ENCODE assay signal across 8 cellular contexts in the genomic region with DNA sequence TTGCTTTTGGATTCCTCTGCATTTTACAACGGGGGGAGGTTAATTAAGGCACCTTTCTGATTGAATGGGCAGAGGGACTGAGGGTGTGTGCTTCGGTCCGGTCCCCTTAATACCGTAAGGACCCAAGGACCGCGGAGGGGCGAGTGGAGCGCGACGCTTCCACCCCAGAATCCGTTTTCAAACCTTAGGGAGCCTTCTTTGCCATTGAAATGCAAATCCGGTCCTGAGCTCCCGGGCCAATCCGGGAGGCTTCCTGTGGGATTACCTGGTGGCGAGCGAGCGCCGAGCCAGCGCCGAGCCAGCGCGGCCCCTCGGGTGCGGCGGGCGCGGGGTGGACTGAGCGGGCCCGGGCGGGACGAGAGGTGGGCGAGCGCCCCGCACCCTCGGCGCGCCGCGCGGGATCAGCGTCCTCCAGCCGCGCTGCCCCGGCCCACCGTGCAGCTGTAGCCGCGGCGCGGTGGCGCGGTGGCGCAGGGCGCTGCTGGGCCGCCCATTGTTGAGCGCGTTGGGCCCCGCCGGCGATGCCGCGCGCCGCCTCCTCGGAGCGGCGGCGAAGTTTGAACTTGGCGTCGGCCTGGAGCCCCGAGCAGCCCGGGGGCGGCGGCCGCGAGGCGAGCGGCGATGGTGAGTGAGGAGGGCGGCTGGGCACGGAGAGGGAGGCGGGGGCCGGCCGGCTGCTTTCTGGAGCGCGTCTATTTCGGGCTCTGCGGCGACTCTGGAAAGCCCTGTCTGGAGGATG.
A peak's percentile ranks its signal among the peaks of the same experiment; 100 is the strongest.
DNase-seq lines count a peak whose midpoint lies in the region; ATAC-seq and TF ChIP-seq lines count a peak whose summit lies in the region.

No MANE protein-coding gene starts in this region.

- H3K4me3 Mint-ChIP-seq in WTC11, result peak overlapping the region; percentile 95

- H3K4me1 ChIP-seq in ACC112 (ENCODE audit: control insufficient read depth, insufficient read depth, low read length, unreplicated experiment) (peaks cover 4% of the 10 kb centered on the region), transverse colon (peaks cover 0 to 54% (median 27%) of the 10 kb centered on the region in 4 donors)

- peak; percentile 51 for ATAC-seq in GM18511 (IDR thresholded peaks at IDR 0.05; ENCODE audit: unreplicated experiment)
- ATAC-seq in WTC11, result peak; percentile 92
- no peak for ATAC-seq in HG03097 (IDR thresholded peaks at IDR 0.05; ENCODE audit: low FRiP score, unreplicated experiment)

- H3K27me3 ChIP-seq in ACC112 (ENCODE audit: insufficient read depth, low read length) (peaks cover 19% of the 10 kb centered on the region; the same call in 1 of the 2 replicates), transverse colon (peaks cover 11% of the 10 kb centered on the region)

- in situ Hi-C loops in transverse colon (cut with MboI; ENCODE audit: low pct_ligation_motif_present in 1 of 4, low pct_unique_long_range_greater_than_20kb in 1 of 4, low sequenced_read_pairs in 3 of 4), result no loop called here

- no peaks in the 10 kb centered on the region for H3K9me3 Mint-ChIP-seq in WTC11

- DNase-seq in HK-2 (ENCODE audit: unreplicated experiment) (peak; percentile 57), WTC11 (ENCODE audit: low spot score) (peak; percentile 81), epithelial cell of prostate (ENCODE audit: low read depth, low spot score) (no peak), myocyte (ENCODE audit: low read depth) (peak; percentile 67), transverse colon (peak; percentile 52)

- no peaks in the 10 kb centered on the region for H3K9me3 ChIP-seq in transverse colon

- H3K36me3 Mint-ChIP-seq in WTC11, result peaks cover 9% of the 10 kb centered on the region

- H3K4me3 ChIP-seq in ACC112 (ENCODE audit: low read depth, low read length) (peak overlapping the region; percentile 74), transverse colon (peak overlapping the region; percentile 54 to 90 (median 74))

- peak overlapping the region; percentile 95 for H3K27ac Mint-ChIP-seq in WTC11

- H3K36me3 ChIP-seq in ACC112 (ENCODE audit: insufficient read depth, low read length) (no peaks in the 10 kb centered on the region), transverse colon (no peaks in the 10 kb centered on the region)

- peak overlapping the region; percentile 49 for H2AFZ ChIP-seq in ACC112 (ENCODE audit: low read length, unreplicated experiment)

- POLR2A ChIA-PET in WTC11 (lab: Charles Lee), result interaction anchor here (0.5 to 1.8 kb wide), 12 partner anchors 8 to 504 kb away, joined by 3 to 11 read pairs (median 4); a partner anchor contains a TSS

- CTCF ChIA-PET in WTC11 (lab: Charles Lee), result interaction anchor here (0.8 to 1.6 kb wide), 5 partner anchors 10 to 185 kb away, joined by 3 to 7 read pairs (median 3); no protein-coding TSS in a partner anchor

- H3K4me1 Mint-ChIP-seq in WTC11, result peaks cover 51% of the 10 kb centered on the region

- H3K27me3 Mint-ChIP-seq in WTC11 (ENCODE audit: low read depth), result no peaks in the 10 kb centered on the region

- 0 to 7% methylated on average over 1 to 37 of the region's 88 CpGs for WGBS in transverse colon (ENCODE audit: low coverage in 1 of 2), 2 donors

- intact Hi-C loops in transverse colon (cut with DNase I; ENCODE audit: low total_unique reads), result no loop called here

- no peak for TF ChIP-seq CTCF in WTC11 (IDR thresholded peaks at IDR 0.05)
- TF ChIP-seq CTCF in transverse colon (IDR thresholded peaks at IDR 0.05), result no peak

- TF ChIP-seq POLR2A in transverse colon (IDR thresholded peaks at IDR 0.05), result peak; percentile 19

- no peak for TF ChIP-seq EP300 in transverse colon (IDR thresholded peaks at IDR 0.05; ENCODE audit: low read depth)

- no peaks in the 10 kb centered on the region for H3K79me2 ChIP-seq in ACC112 (ENCODE audit: control insufficient read depth, insufficient read depth, low read length, unreplicated experiment)

- no peak overlapping the region for H3K27ac ChIP-seq in ACC112 (ENCODE audit: low read depth, low read length)
- peak overlapping the region; percentile 61 for H3K27ac ChIP-seq in epithelial cell of prostate
- peak overlapping the region; percentile 82 to 96 (median 94) for H3K27ac ChIP-seq in transverse colon

TF ChIP-seq in WTC11, 78 proteins besides CTCF, POLR2A, EP300 and RAD21 (continues in another document):
- TF ChIP-seq, protein P1, sequence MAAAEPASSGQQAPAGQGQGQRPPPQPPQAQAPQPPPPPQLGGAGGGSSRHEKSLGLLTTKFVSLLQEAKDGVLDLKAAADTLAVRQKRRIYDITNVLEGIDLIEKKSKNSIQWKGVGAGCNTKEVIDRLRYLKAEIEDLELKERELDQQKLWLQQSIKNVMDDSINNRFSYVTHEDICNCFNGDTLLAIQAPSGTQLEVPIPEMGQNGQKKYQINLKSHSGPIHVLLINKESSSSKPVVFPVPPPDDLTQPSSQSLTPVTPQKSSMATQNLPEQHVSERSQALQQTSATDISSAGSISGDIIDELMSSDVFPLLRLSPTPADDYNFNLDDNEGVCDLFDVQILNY (CRISPR knock-in tag; IDR thresholded peaks at IDR 0.05), result no peak
- TF ChIP-seq, protein P2, sequence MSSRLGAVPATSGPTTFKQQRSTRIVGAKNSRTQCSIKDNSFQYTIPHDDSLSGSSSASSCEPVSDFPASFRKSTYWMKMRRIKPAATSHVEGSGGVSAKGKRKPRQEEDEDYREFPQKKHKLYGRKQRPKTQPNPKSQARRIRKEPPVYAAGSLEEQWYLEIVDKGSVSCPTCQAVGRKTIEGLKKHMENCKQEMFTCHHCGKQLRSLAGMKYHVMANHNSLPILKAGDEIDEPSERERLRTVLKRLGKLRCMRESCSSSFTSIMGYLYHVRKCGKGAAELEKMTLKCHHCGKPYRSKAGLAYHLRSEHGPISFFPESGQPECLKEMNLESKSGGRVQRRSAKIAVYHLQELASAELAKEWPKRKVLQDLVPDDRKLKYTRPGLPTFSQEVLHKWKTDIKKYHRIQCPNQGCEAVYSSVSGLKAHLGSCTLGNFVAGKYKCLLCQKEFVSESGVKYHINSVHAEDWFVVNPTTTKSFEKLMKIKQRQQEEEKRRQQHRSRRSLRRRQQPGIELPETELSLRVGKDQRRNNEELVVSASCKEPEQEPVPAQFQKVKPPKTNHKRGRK (CRISPR knock-in tag; IDR thresholded peaks at IDR 0.05; ENCODE audit: borderline replicate concordance), result no peak
- TF ChIP-seq, protein P3, sequence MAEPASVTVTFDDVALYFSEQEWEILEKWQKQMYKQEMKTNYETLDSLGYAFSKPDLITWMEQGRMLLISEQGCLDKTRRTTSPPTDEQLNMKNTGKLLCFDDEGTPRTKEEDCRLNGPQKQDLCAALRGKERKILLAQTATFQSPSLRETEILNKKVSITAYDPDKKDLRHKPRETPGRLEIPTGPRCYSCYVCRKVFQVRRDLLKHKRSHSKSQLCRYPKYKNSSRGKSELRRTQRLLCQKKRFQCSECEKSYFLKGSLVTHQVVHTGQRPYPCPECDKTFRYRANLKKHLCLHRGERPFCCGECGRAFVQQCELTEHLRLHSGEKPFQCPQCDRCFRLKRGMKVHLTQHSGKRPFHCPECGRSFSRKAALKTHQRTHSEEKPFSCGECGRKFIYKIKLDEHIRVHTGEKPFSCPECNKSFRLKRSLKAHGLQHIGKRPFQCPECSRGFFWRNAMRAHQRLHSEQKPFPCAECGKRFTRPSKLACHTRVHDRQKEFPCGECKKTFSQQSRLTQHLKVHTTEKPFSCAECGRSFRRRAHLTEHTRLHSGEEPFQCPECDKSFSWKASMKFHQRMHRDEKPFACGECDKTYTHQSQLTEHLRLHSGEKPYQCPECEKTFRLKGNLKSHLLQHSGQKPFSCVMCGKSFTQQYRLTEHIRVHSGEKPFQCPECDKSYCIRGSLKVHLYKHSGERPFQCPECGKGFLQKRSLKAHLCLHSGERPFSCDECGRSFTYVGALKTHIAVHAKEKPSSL (CRISPR knock-in tag; conservative IDR thresholded peaks at IDR 0.05), result no peak
- TF ChIP-seq GTF2I (CRISPR knock-in tag; conservative IDR thresholded peaks at IDR 0.05) (no peak), GRHL2 (CRISPR knock-in tag; IDR thresholded peaks at IDR 0.05; ENCODE audit: insufficient replicate concordance, severe bottlenecking) (no peak)
- TF ChIP-seq, protein P4, sequence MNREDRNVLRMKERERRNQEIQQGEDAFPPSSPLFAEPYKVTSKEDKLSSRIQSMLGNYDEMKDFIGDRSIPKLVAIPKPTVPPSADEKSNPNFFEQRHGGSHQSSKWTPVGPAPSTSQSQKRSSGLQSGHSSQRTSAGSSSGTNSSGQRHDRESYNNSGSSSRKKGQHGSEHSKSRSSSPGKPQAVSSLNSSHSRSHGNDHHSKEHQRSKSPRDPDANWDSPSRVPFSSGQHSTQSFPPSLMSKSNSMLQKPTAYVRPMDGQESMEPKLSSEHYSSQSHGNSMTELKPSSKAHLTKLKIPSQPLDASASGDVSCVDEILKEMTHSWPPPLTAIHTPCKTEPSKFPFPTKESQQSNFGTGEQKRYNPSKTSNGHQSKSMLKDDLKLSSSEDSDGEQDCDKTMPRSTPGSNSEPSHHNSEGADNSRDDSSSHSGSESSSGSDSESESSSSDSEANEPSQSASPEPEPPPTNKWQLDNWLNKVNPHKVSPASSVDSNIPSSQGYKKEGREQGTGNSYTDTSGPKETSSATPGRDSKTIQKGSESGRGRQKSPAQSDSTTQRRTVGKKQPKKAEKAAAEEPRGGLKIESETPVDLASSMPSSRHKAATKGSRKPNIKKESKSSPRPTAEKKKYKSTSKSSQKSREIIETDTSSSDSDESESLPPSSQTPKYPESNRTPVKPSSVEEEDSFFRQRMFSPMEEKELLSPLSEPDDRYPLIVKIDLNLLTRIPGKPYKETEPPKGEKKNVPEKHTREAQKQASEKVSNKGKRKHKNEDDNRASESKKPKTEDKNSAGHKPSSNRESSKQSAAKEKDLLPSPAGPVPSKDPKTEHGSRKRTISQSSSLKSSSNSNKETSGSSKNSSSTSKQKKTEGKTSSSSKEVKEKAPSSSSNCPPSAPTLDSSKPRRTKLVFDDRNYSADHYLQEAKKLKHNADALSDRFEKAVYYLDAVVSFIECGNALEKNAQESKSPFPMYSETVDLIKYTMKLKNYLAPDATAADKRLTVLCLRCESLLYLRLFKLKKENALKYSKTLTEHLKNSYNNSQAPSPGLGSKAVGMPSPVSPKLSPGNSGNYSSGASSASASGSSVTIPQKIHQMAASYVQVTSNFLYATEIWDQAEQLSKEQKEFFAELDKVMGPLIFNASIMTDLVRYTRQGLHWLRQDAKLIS (CRISPR knock-in tag; IDR thresholded peaks at IDR 0.05; ENCODE audit: borderline replicate concordance), result no peak
